Comparison of ENCODE assay signal across 18 cellular contexts in genomic region chr16:23141500-23141899, GRCh38. TPM values are rescaled to one million over a fixed set of nuclear protein-coding genes. Genes with fewer than 3 reads are reported as not detected.
A peak's percentile ranks its signal among the peaks of the same experiment; 100 is the strongest.
DNase-seq lines count a peak whose midpoint lies in the region; TF ChIP-seq lines count a peak whose summit lies in the region.
"Had no signal": no experiment of that assay in that cellular context is flagged by ENCODE, and none has a peak within 500 bp of the region (broad histone marks: within the 10 kb centered on the region; RNA-seq: fewer than 3 reads in every experiment).

No MANE protein-coding gene starts in this region.

- POLR2A ChIA-PET in MCF 10A (lab: Yijun Ruan, JAX): interaction anchor here (0.8 to 7.6 kb wide), 9 partner anchors 10 to 1639 kb away, joined by 3 to 63 read pairs (median 9); no protein-coding TSS in a partner anchor

- H3K9me2 ChIP-seq in hepatocyte (replicated peaks; ENCODE audit: insufficient read depth): no peaks in the 10 kb centered on the region

- H2AFZ ChIP-seq in hepatocyte: no peak overlapping the region

- no peak overlapping the region for H3K4me3 Mint-ChIP-seq in MCF 10A (ENCODE audit: unreplicated experiment)
- H3K4me3 Mint-ChIP-seq: CD4-positive, alpha-beta T cell; IgD-negative memory B cell had no signal

- no peak for TF ChIP-seq CTCF in breast epithelium (IDR thresholded peaks at IDR 0.05)
- no peak for TF ChIP-seq CTCF in MCF 10A (IDR thresholded peaks at IDR 0.05; ENCODE audit: unreplicated experiment)
- TF ChIP-seq CTCF in hepatocyte (IDR thresholded peaks at IDR 0.05; ENCODE audit: poor library complexity): no peak
- no peak for TF ChIP-seq CTCF in suprapubic skin (IDR thresholded peaks at IDR 0.05)

- TF ChIP-seq POLR2A in breast epithelium (IDR thresholded peaks at IDR 0.05) (no peak), suprapubic skin (IDR thresholded peaks at IDR 0.05) (no peak)

- H3K36me3 ChIP-seq in breast epithelium (no peaks in the 10 kb centered on the region), hepatocyte (replicated peaks; ENCODE audit: insufficient read depth, low read depth) (no peaks in the 10 kb centered on the region), suprapubic skin (no peaks in the 10 kb centered on the region)
- H3K36me3 ChIP-seq: HAP-1 had no signal

- H3K27me3 ChIP-seq in breast epithelium (no peaks in the 10 kb centered on the region), hepatocyte (no peaks in the 10 kb centered on the region), suprapubic skin (no peaks in the 10 kb centered on the region)
- H3K27me3 ChIP-seq: BE2C had no signal

- CTCF ChIA-PET in MCF 10A (lab: Yijun Ruan, JAX): interaction anchor here (0.9 to 1.9 kb wide), 4 partner anchors 11 to 294 kb away, joined by 3 to 15 read pairs (median 6); no protein-coding TSS in a partner anchor

- no peaks in the 10 kb centered on the region for H3K9me3 Mint-ChIP-seq in MCF 10A (ENCODE audit: unreplicated experiment)

- no peak for TF ChIP-seq EP300 in suprapubic skin (IDR thresholded peaks at IDR 0.05)

- H4K20me1 ChIP-seq in hepatocyte (ENCODE audit: insufficient read depth, poor library complexity, severe bottlenecking): no peaks in the 10 kb centered on the region

- intact Hi-C loops in breast epithelium (cut with DNase I; ENCODE audit: low total_unique reads) (no loop called here), MCF 10A (cut with micrococcal nuclease) (no loop called here)

- H3K27me3 Mint-ChIP-seq in MCF 10A (ENCODE audit: insufficient read depth, unreplicated experiment): no peaks in the 10 kb centered on the region
- H3K27me3 Mint-ChIP-seq: CD4-positive, alpha-beta T cell; IgD-negative memory B cell had no signal

- WGBS in hepatocyte (ENCODE audit: low lambda C conversion rate, missing lambda C conversion rate): 96% methylated on average over 6 of the region's 6 CpGs
- 76% methylated on average over 6 of the region's 6 CpGs for WGBS in suprapubic skin

- H3K4me2 ChIP-seq in hepatocyte: peak overlapping the region; percentile 18

- H3K36me3 Mint-ChIP-seq in MCF 10A (ENCODE audit: insufficient read depth, unreplicated experiment): peaks cover 9% of the 10 kb centered on the region

- DNase-seq in breast epithelium (ENCODE audit: low spot score in 2 of 2) (no peak), MCF 10A (ENCODE audit: unreplicated experiment) (no peak), hepatocyte (ENCODE audit: low spot score) (no peak), suprapubic skin (ENCODE audit: low spot score in 2 of 2) (no peak), NCI-H345 (lab: John Stamatoyannopoulos, UW) (no peak), mucosa of gallbladder (ENCODE audit: low spot score) (no peak), HUDEP-2 (lab: John Stamatoyannopoulos, UW; ENCODE audit: unreplicated experiment in 76 of 76) (no peak)
- DNase-seq: BE2C; CD4-positive, alpha-beta T cell; NCI-H1105 treated with DMSO at 0.1 percent for 48 hours; NCI-H1694 treated with DMSO at 0.1 percent for 48 hours; NCI-H2107; NK-92 treated with Interleukin-12 subunit alpha and Interleukin-12 subunit beta, amount 100 ng/mL, for 24 hours had no signal

- BruUV-seq in MCF 10A (replicated peaks; lab: Mats Ljungman, UMichigan): no TSS peak

- peaks cover 18% of the 10 kb centered on the region for H3K4me1 Mint-ChIP-seq in MCF 10A (ENCODE audit: insufficient read depth, unreplicated experiment)
- H3K4me1 Mint-ChIP-seq: IgD-negative memory B cell had no signal

- H3K9me3 ChIP-seq in breast epithelium (no peaks in the 10 kb centered on the region), hepatocyte (ENCODE audit: low read depth) (no peaks in the 10 kb centered on the region), suprapubic skin (no peaks in the 10 kb centered on the region)
- H3K9me3 ChIP-seq: BE2C, HAP-1 had no signal

- no peak overlapping the region for H3K27ac Mint-ChIP-seq in MCF 10A (ENCODE audit: low read depth, unreplicated experiment)
- H3K27ac Mint-ChIP-seq: CD4-positive, alpha-beta T cell; IgD-negative memory B cell had no signal

- no peak overlapping the region for H3K4me3 ChIP-seq in breast epithelium
- H3K4me3 ChIP-seq in hepatocyte: no peak overlapping the region
- no peak overlapping the region for H3K4me3 ChIP-seq in suprapubic skin
- H3K4me3 ChIP-seq: HAP-1 had no signal

- peaks cover 76% of the 10 kb centered on the region for H3K79me2 ChIP-seq in hepatocyte

- no peaks in the 10 kb centered on the region for H3K4me1 ChIP-seq in breast epithelium
- H3K4me1 ChIP-seq in hepatocyte (ENCODE audit: insufficient read depth): peaks cover 11% of the 10 kb centered on the region
- peaks cover 66% of the 10 kb centered on the region for H3K4me1 ChIP-seq in suprapubic skin
- H3K4me1 ChIP-seq: BE2C had no signal

- peak overlapping the region; percentile 76 to 87 for H3K27ac ChIP-seq in breast epithelium
- peak overlapping the region; percentile 21 for H3K27ac ChIP-seq in cingulate gyrus (ENCODE audit: low read depth, low read length)
- H3K27ac ChIP-seq in hepatocyte: peak overlapping the region; percentile 20
- H3K27ac ChIP-seq in suprapubic skin: peak overlapping the region; percentile 77
- H3K27ac ChIP-seq: 22Rv1 had no signal

RNA-seq across cellular contexts. Expression of gene USP31, which starts 7.8 kb away (rescaled TPM):
- 10 to 100 TPM in 2 of 3 donors, 1 to 10 TPM in 1; 6.7 to 40.7 (median 21.0) TPM for total RNA-seq in breast epithelium
- 23.0 and 26.9 TPM in 2 replicates for total RNA-seq in MCF 10A (2022)
- 5.7 and 6.4 TPM in 2 replicates for total RNA-seq in hepatocyte
- polyA plus RNA-seq in hepatocyte: 2.1 and 3.3 TPM in 2 replicates
- 10 to 100 TPM; 22.0 to 44.7 (median 31.2) TPM for total RNA-seq in suprapubic skin
- total RNA-seq in mucosa of gallbladder: 6.6 TPM

RNA-seq across cellular contexts. Expression of gene SCNN1G, which starts 41.0 kb away (rescaled TPM):
- total RNA-seq in breast epithelium: 1 to 10 TPM in 2 of 3 donors, not detected in 1; 2.0 to 8.8 TPM
- total RNA-seq in MCF 10A (2022): 7.9 and 11.9 TPM in 2 replicates
- 0.08 and 0.23 TPM in 2 replicates for total RNA-seq in hepatocyte
- polyA plus RNA-seq in hepatocyte: 0.23 and 0.69 TPM in 2 replicates
- total RNA-seq in suprapubic skin: 10 to 100 TPM in 3 of 4 donors, 1 to 10 TPM in 1; 8.5 to 25.6 (median 16.6) TPM
- total RNA-seq in mucosa of gallbladder: 0.09 TPM
- total RNA-seq: CD4-positive, alpha-beta T cell; LHCN-M2 had no signal
- polyA plus RNA-seq: IgD-negative memory B cell had no signal

Comparison
In these comparisons a context has a peak if more than half of its experiments do, and no peak if none do; other contexts are left out.
1. H3K27ac ChIP-seq: peak in every context shown above with its lines; median percentile 82 in breast epithelium; 77 in suprapubic skin; 21 in cingulate gyrus; 20 in hepatocyte.